In genomic region chr12:213527-213932, GRCh38 we compare ENCODE assay signal across 18 cellular contexts. TPM values are rescaled to one million over a fixed set of nuclear protein-coding genes. Genes with fewer than 3 reads are reported as not detected.
DNase-seq lines count a peak whose midpoint lies in the region; ATAC-seq, FAIRE-seq and TF ChIP-seq lines count a peak whose summit lies in the region.
"Had no signal": no experiment of that assay in that cellular context is flagged by ENCODE, and none has a peak within 500 bp of the region (broad histone marks: within the 10 kb centered on the region; RNA-seq: fewer than 3 reads in every experiment).

No MANE protein-coding gene starts in this region.

- H3K4me3 ChIP-seq in GM23338 (no peak overlapping the region), dorsolateral prefrontal cortex (peak overlapping the region in 47 of 59 donors; percentile 3 to 51 (median 30)), mononuclear cell (ENCODE audit: low read length) (peak overlapping the region; percentile 30), small intestine (ENCODE audit: low read depth in 1 of 2, low read length in 2 of 2) (peak overlapping the region in 1 of 2 donors; percentile 7)
- H3K4me3 ChIP-seq: lung, SK-N-MC had no signal

- H3K27me3 Mint-ChIP-seq in GM23338 (ENCODE audit: insufficient read depth, low read depth, poor library complexity), result peaks cover 15% of the 10 kb centered on the region

- no peak for TF ChIP-seq CTCF in GM23338 (conservative IDR thresholded peaks at IDR 0.05; ENCODE audit: low read depth in 2 of 2)
- TF ChIP-seq CTCF in dorsolateral prefrontal cortex (IDR thresholded peaks at IDR 0.05 in 54 of 56, conservative IDR thresholded peaks at IDR 0.05 in 2 of 56; ENCODE audit: low read depth in 1 of 56, partially characterized antibody in 56 of 56), result no peak

- H3K4me1 Mint-ChIP-seq in GM23338, result peaks cover 31% of the 10 kb centered on the region

- FAIRE-seq in small intestine (lab: Jason Lieb, UNC), result no peak
- FAIRE-seq: endometrium had no signal

- H3K27ac ChIP-seq in GM23338 (ENCODE audit: low read depth) (no peak overlapping the region), dorsolateral prefrontal cortex (peak overlapping the region in 18 of 59 donors; percentile 1 to 67 (median 28)), small intestine (ENCODE audit: low read depth in 1 of 2, low read length in 1 of 2) (no peak overlapping the region)
- H3K27ac ChIP-seq: SK-N-MC had no signal

- no peak overlapping the region for H2AFZ ChIP-seq in GM23338

- DNase-seq in GM23338 (ENCODE audit: low spot score) (no peak), dorsolateral prefrontal cortex (no peak), small intestine (peak; percentile 20), GDM1 (lab: John Stamatoyannopoulos, UW) (no peak), NCI-H510A (lab: John Stamatoyannopoulos, UW) (no peak), T-helper 1 cell (no peak), DMS79 treated with DMSO at 0.1 percent for 48 hours (lab: John Stamatoyannopoulos, UW) (no peak)
- DNase-seq: activated CD8-positive, alpha-beta memory T cell treated with anti-CD3 and anti-CD28 coated beads for 24 hours; Caco-2; naive B cell; NCI-H1417 treated with DMSO at 0.1 percent for 48 hours; NCI-H82 had no signal

- no peaks in the 10 kb centered on the region for H3K9me3 Mint-ChIP-seq in GM23338
- H3K9me3 Mint-ChIP-seq: naive B cell had no signal

- H3K27me3 ChIP-seq in GM23338 (ENCODE audit: insufficient read depth), result peaks cover 12% of the 10 kb centered on the region
- peaks cover 0 to 4% (median 0%) of the 10 kb centered on the region in 45 donors for H3K27me3 ChIP-seq in dorsolateral prefrontal cortex
- H3K27me3 ChIP-seq in mononuclear cell (ENCODE audit: insufficient read depth, low read length), result no peaks in the 10 kb centered on the region
- peaks cover 0 to 1% of the 10 kb centered on the region in 2 donors for H3K27me3 ChIP-seq in small intestine (ENCODE audit: control insufficient read depth in 2 of 2, insufficient read depth in 2 of 2, low read length in 2 of 2)

- H3K36me3 ChIP-seq in GM23338 (ENCODE audit: insufficient read depth) (no peaks in the 10 kb centered on the region), small intestine (ENCODE audit: control insufficient read depth in 2 of 2, insufficient read depth in 2 of 2, low read length in 2 of 2) (no peaks in the 10 kb centered on the region)
- H3K36me3 ChIP-seq: heart left ventricle had no signal

- H3K9me2 ChIP-seq in GM23338 (ENCODE audit: insufficient read depth), result no peaks in the 10 kb centered on the region

- no peaks in the 10 kb centered on the region; the same call in 2 of the 3 replicates for H3K36me3 Mint-ChIP-seq in GM23338 (ENCODE audit: low read depth)
- H3K36me3 Mint-ChIP-seq: naive B cell had no signal

- no peak overlapping the region for H3K27ac Mint-ChIP-seq in GM23338
- H3K27ac Mint-ChIP-seq: activated naive CD8-positive, alpha-beta T cell had no signal

- no peak overlapping the region for H3K4me3 Mint-ChIP-seq in GM23338
- H3K4me3 Mint-ChIP-seq: activated naive CD8-positive, alpha-beta T cell had no signal

- H3F3A ChIP-seq in GM23338 (replicated peaks; ENCODE audit: low read depth), result no peaks in the 10 kb centered on the region

- H3K4me1 ChIP-seq in GM23338 (ENCODE audit: insufficient read depth), result peaks cover 6% of the 10 kb centered on the region; the same call in 1 of the 2 replicates
- peaks cover 39% of the 10 kb centered on the region for H3K4me1 ChIP-seq in mononuclear cell (ENCODE audit: insufficient read depth, low read length)
- peaks cover 0 to 3% of the 10 kb centered on the region in 2 donors for H3K4me1 ChIP-seq in small intestine (ENCODE audit: control insufficient read depth in 2 of 2, insufficient read depth in 1 of 2, low read depth in 1 of 2, low read length in 1 of 2)

- 6 to 43% (median 27%) methylated on average over 12 of the region's 12 CpGs for WGBS in small intestine, 3 donors

- no peaks in the 10 kb centered on the region for H4K20me1 ChIP-seq in GM23338 (replicated peaks; ENCODE audit: insufficient read depth)

- no peaks in the 10 kb centered on the region for H3K9me3 ChIP-seq in mononuclear cell (ENCODE audit: low read depth, low read length)
- H3K9me3 ChIP-seq in small intestine (ENCODE audit: control insufficient read depth, low read depth), result no peaks in the 10 kb centered on the region
- H3K9me3 ChIP-seq: Caco-2, heart left ventricle had no signal

- no peaks in the 10 kb centered on the region for H3K79me2 ChIP-seq in GM23338 (replicated peaks; ENCODE audit: insufficient read depth)

- intact Hi-C loops in dorsolateral prefrontal cortex (cut with DNase I), result no loop called here

- 0 out of 2 replicates have a peak overlapping the region, but pooled peaks have one; percentile 26 for H3K4me2 ChIP-seq in GM23338

- peak; percentile 35; the same call in 2 of the 3 replicates for ATAC-seq in GM23338

TF ChIP-seq in GM23338, 12 proteins besides CTCF, POLR2A, EP300 and RAD21 (continues in another document):
- TF ChIP-seq, protein P1, sequence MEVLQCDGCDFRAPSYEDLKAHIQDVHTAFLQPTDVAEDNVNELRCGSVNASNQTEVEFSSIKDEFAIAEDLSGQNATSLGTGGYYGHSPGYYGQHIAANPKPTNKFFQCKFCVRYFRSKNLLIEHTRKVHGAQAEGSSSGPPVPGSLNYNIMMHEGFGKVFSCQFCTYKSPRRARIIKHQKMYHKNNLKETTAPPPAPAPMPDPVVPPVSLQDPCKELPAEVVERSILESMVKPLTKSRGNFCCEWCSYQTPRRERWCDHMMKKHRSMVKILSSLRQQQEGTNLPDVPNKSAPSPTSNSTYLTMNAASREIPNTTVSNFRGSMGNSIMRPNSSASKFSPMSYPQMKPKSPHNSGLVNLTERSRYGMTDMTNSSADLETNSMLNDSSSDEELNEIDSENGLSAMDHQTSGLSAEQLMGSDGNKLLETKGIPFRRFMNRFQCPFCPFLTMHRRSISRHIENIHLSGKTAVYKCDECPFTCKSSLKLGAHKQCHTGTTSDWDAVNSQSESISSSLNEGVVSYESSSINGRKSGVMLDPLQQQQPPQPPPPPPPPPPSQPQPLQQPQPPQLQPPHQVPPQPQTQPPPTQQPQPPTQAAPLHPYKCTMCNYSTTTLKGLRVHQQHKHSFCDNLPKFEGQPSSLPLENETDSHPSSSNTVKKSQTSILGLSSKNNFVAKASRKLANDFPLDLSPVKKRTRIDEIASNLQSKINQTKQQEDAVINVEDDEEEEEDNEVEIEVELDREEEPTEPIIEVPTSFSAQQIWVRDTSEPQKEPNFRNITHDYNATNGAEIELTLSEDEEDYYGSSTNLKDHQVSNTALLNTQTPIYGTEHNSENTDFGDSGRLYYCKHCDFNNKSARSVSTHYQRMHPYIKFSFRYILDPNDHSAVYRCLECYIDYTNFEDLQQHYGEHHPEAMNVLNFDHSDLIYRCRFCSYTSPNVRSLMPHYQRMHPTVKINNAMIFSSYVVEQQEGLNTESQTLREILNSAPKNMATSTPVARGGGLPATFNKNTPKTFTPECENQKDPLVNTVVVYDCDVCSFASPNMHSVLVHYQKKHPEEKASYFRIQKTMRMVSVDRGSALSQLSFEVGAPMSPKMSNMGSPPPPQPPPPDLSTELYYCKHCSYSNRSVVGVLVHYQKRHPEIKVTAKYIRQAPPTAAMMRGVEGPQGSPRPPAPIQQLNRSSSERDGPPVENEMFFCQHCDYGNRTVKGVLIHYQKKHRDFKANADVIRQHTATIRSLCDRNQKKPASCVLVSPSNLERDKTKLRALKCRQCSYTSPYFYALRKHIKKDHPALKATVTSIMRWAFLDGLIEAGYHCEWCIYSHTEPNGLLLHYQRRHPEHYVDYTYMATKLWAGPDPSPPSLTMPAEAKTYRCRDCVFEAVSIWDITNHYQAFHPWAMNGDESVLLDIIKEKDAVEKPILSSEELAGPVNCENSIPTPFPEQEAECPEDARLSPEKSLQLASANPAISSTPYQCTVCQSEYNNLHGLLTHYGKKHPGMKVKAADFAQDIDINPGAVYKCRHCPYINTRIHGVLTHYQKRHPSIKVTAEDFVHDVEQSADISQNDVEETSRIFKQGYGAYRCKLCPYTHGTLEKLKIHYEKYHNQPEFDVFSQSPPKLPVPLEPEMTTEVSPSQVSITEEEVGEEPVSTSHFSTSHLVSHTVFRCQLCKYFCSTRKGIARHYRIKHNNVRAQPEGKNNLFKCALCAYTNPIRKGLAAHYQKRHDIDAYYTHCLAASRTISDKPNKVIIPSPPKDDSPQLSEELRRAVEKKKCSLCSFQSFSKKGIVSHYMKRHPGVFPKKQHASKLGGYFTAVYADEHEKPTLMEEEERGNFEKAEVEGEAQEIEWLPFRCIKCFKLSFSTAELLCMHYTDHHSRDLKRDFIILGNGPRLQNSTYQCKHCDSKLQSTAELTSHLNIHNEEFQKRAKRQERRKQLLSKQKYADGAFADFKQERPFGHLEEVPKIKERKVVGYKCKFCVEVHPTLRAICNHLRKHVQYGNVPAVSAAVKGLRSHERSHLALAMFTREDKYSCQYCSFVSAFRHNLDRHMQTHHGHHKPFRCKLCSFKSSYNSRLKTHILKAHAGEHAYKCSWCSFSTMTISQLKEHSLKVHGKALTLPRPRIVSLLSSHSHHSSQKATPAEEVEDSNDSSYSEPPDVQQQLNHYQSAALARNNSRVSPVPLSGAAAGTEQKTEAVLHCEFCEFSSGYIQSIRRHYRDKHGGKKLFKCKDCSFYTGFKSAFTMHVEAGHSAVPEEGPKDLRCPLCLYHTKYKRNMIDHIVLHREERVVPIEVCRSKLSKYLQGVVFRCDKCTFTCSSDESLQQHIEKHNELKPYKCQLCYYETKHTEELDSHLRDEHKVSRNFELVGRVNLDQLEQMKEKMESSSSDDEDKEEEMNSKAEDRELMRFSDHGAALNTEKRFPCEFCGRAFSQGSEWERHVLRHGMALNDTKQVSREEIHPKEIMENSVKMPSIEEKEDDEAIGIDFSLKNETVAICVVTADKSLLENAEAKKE (CRISPR knock-in tag; IDR thresholded peaks at IDR 0.05), result no peak

RNA-seq across cellular contexts. Expression of gene SLC6A12, which starts 0.4 kb away (rescaled TPM):
- 0.56 and 2.1 TPM in 2 replicates for total RNA-seq in GM23338 (2014; rRNA removed; shearing (Covaris generic))
- polyA plus RNA-seq in GM23338 (2016; fragmentation: Nextera tagmentation; extraction: Ambion mirVana) (0.43 TPM in 1 of 2 replicates, not detected in the other), small intestine (1 to 10 TPM in 2 of 3 donors, under 1 TPM in 1; 0.48 to 9.4 (median 3.0) TPM)
- total RNA-seq in dorsolateral prefrontal cortex (100 to 1,000 TPM in 1 of 120 experiments, 10 to 100 TPM in 119; 10.8 to 211 (median 33.5) TPM), mononuclear cell (0.73 TPM)

RNA-seq across cellular contexts. Expression of gene SLC6A13, which starts 49.1 kb away (rescaled TPM):
- total RNA-seq in GM23338 (2014; rRNA removed; shearing (Covaris generic)), result 0.27 TPM in 1 of 2 replicates, not detected in the other
- polyA plus RNA-seq in GM23338 (2016; fragmentation: Nextera tagmentation; extraction: Ambion mirVana) (not detected in 2 replicates), small intestine (10 to 100 TPM in 2 of 3 donors, under 1 TPM in 1; 0.24 to 18.6 (median 11.3) TPM)
- total RNA-seq in dorsolateral prefrontal cortex (10 to 100 TPM in 90 of 120 experiments, 1 to 10 TPM in 30; 4.2 to 44.4 (median 14.5) TPM), mononuclear cell (not detected)
